In genomic region chr12:42143401-42144173, GRCh38 we compare ENCODE assay signal across 8 cellular contexts. TPM values are rescaled to one million over a fixed set of nuclear protein-coding genes. Genes with fewer than 3 reads are reported as not detected.
DNase-seq lines count a peak whose midpoint lies in the region; TF ChIP-seq lines count a peak whose summit lies in the region.

No MANE protein-coding gene starts in this region.

- peaks cover 48 to 61% (median 58%) of the 10 kb centered on the region in 3 donors for H3K4me1 Mint-ChIP-seq in CD8-positive, alpha-beta memory T cell

- H3K9me3 Mint-ChIP-seq in CD8-positive, alpha-beta memory T cell, result no peaks in the 10 kb centered on the region

- POLR2A ChIA-PET in CD8-positive, alpha-beta memory T cell (lab: Charles Lee), result interaction anchor here (1.8 kb wide), 1 partner anchor 95 kb away, joined by 10 read pairs; the partner anchor contains the start of gene YAF2

- peak overlapping the region; percentile 5 for H3K27ac ChIP-seq in CD8-positive, alpha-beta memory T cell (ENCODE audit: low read depth, low read length)
- peak overlapping the region in 33 of 59 donors; percentile 24 to 93 (median 84) for H3K27ac ChIP-seq in dorsolateral prefrontal cortex

- no peaks in the 10 kb centered on the region for H3K27me3 ChIP-seq in CD8-positive, alpha-beta memory T cell (ENCODE audit: insufficient read depth, low read length, poor library complexity, severe bottlenecking)
- no peaks in the 10 kb centered on the region for H3K27me3 ChIP-seq in dorsolateral prefrontal cortex
- H3K27me3 ChIP-seq in mucosa of stomach (ENCODE audit: control insufficient read depth, insufficient read depth, low read length), result no peaks in the 10 kb centered on the region

- no peaks in the 10 kb centered on the region for H3K36me3 ChIP-seq in CD8-positive, alpha-beta memory T cell (ENCODE audit: insufficient read depth, low read length)
- no peaks in the 10 kb centered on the region for H3K36me3 ChIP-seq in mucosa of stomach (ENCODE audit: control insufficient read depth, insufficient read depth, low read length)

- peak overlapping the region; percentile 42 for H3K4me3 ChIP-seq in CD8-positive, alpha-beta memory T cell (ENCODE audit: low read length)
- peak overlapping the region; percentile 57 to 92 (median 78) for H3K4me3 ChIP-seq in dorsolateral prefrontal cortex
- peak overlapping the region; percentile 29 for H3K4me3 ChIP-seq in mucosa of stomach (ENCODE audit: low read length)

- H3K27ac Mint-ChIP-seq in CD8-positive, alpha-beta memory T cell, result peak overlapping the region; percentile 60 to 97 (median 93)

- no peak for TF ChIP-seq CTCF in GM20000 (IDR thresholded peaks at IDR 0.05; ENCODE audit: extremely low read depth, missing control alignments)
- no peak for TF ChIP-seq CTCF in dorsolateral prefrontal cortex (IDR thresholded peaks at IDR 0.05 in 54 of 56, conservative IDR thresholded peaks at IDR 0.05 in 2 of 56; ENCODE audit: low read depth in 1 of 56, partially characterized antibody in 56 of 56)

- CTCF ChIA-PET in CD8-positive, alpha-beta memory T cell (lab: Charles Lee), result no interaction called here

- peak in 1 of 5 donors; percentile 4 for DNase-seq in CD8-positive, alpha-beta memory T cell
- peak; percentile 29 for DNase-seq in GM20000 (ENCODE audit: low spot score)
- peak; percentile 55 for DNase-seq in OCI-M1 (lab: John Stamatoyannopoulos, UW)
- no peak for DNase-seq in dorsolateral prefrontal cortex
- DNase-seq in NCI-H446 treated with DMSO at 0.1 percent for 48 hours (lab: John Stamatoyannopoulos, UW), result no peak
- no peak for DNase-seq in activated gamma-delta T cell (lab: John Stamatoyannopoulos, UW)
- DNase-seq in amygdala (lab: John Stamatoyannopoulos, UW), result no peak

- no peaks in the 10 kb centered on the region for H3K9me3 ChIP-seq in CD8-positive, alpha-beta memory T cell (ENCODE audit: low read length)
- no peaks in the 10 kb centered on the region for H3K9me3 ChIP-seq in mucosa of stomach (ENCODE audit: control insufficient read depth, low read length)

- peak overlapping the region; percentile 89 to 99 (median 96) for H3K4me3 Mint-ChIP-seq in CD8-positive, alpha-beta memory T cell

- H3K36me3 Mint-ChIP-seq in CD8-positive, alpha-beta memory T cell, result peaks cover 0 to 6% (median 0%) of the 10 kb centered on the region in 3 donors

- peak overlapping the region; percentile 53 for H3K9ac ChIP-seq in mucosa of stomach (ENCODE audit: low read length)

- no peaks in the 10 kb centered on the region for H3K27me3 Mint-ChIP-seq in CD8-positive, alpha-beta memory T cell

- H3K4me1 ChIP-seq in CD8-positive, alpha-beta memory T cell (ENCODE audit: insufficient read depth, low read length), result peaks cover 28% of the 10 kb centered on the region
- H3K4me1 ChIP-seq in mucosa of stomach (ENCODE audit: control insufficient read depth, insufficient read depth, low read length), result peaks cover 20% of the 10 kb centered on the region

- intact Hi-C loops in dorsolateral prefrontal cortex (cut with DNase I), result loop anchor here (1.0 to 5.0 kb wide), 3 partner anchors 95 to 184 kb away; partner anchors contain the start of genes PPHLN1 (in 2 of the 2), YAF2 (in 2 of the 2) and ZCRB1 (in 2 of the 2)

RNA-seq across cellular contexts. Expression of gene GXYLT1, which starts 1.1 kb away (rescaled TPM):
- total RNA-seq in CD8-positive, alpha-beta memory T cell, result 10 to 100 TPM; 11.6 to 13.2 TPM
- polyA plus RNA-seq in CD8-positive, alpha-beta memory T cell, result 2.8 TPM
- total RNA-seq in dorsolateral prefrontal cortex, result 10 to 100 TPM in 56 of 120 experiments, 1 to 10 TPM in 64; 5.8 to 13.8 (median 9.8) TPM

Comparison
In these comparisons a context has a peak if more than half of its experiments do, and no peak if none do; other contexts are left out.
1. DNase-seq: peak in GM20000 (single experiment) and OCI-M1 (single experiment); none in dorsolateral prefrontal cortex (0 of 10), NCI-H446 treated with DMSO at 0.1 percent for 48 hours (single experiment), activated gamma-delta T cell (single experiment) and amygdala (0 of 56).
2. Peak in every context shown above with its lines, with median percentiles within 50 percentile points of each other: H3K4me3 ChIP-seq.